8 cellular contexts compared by ENCODE assay signal in the genomic region with DNA sequence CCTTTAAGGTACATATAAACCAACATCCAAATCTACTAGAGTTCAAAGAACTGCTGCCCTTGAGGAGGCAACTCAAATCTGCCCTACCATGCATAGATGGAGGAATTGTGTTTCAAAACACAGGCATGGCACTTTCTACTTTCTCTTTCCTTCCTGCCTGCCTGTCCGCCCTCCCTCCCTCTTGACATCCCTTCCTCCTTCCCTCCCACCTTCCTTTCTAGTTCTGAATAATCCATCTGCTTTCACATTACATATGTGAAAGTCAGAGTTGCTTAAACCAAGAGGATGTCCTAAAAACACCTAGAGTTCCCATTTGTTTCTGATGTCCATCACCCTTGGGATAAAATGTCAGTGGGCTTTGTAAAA.
A peak's percentile ranks its signal among the peaks of the same experiment; 100 is the strongest.
DNase-seq lines count a peak whose midpoint lies in the region; ATAC-seq lines count a peak whose summit lies in the region.

No MANE protein-coding gene starts in this region.

- ATAC-seq in activated CD8-positive, alpha-beta memory T cell treated with anti-CD3 and anti-CD28 coated beads, Interleukin-2, amount 10 ng/mL, durations not matched to agents 7 days and 5 days = peak; percentile 63
- peak; percentile 71 for ATAC-seq in HG02938 (IDR thresholded peaks at IDR 0.05; ENCODE audit: unreplicated experiment)
- ATAC-seq in stimulated activated effector memory CD8-positive, alpha-beta T cell treated with anti-CD3 and anti-CD28 coated beads, Interleukin-12 subunit alpha, Interleukin-12 subunit beta, amount 100 ng/mL, for 72 hours = peak; percentile 42
- ATAC-seq in GM19035 (IDR thresholded peaks at IDR 0.05; ENCODE audit: unreplicated experiment) = no peak

- peak overlapping the region; percentile 61 for H3K27ac Mint-ChIP-seq in activated CD8-positive, alpha-beta memory T cell treated with anti-CD3 and anti-CD28 coated beads, Interleukin-2, amount 10 ng/mL, durations not matched to agents 7 days and 5 days
- H3K27ac Mint-ChIP-seq in activated naive CD8-positive, alpha-beta T cell treated with anti-CD3 and anti-CD28 coated beads for 36 hours = peak overlapping the region; percentile 85
- peak overlapping the region; percentile 76 for H3K27ac Mint-ChIP-seq in stimulated activated effector memory CD8-positive, alpha-beta T cell treated with anti-CD3 and anti-CD28 coated beads, Interleukin-12 subunit alpha, Interleukin-12 subunit beta, amount 100 ng/mL, for 72 hours

- peak; percentile 55 for DNase-seq in activated CD8-positive, alpha-beta memory T cell treated with anti-CD3 and anti-CD28 coated beads, Interleukin-2, amount 10 ng/mL, durations not matched to agents 7 days and 5 days
- no peak for DNase-seq in activated CD8-positive, alpha-beta memory T cell treated with anti-CD3 and anti-CD28 coated beads, Interleukin-2, amount 50 U/mL, for 48 hours
- peak; percentile 42 for DNase-seq in activated naive CD8-positive, alpha-beta T cell treated with anti-CD3 and anti-CD28 coated beads for 36 hours
- no peak for DNase-seq in stimulated activated effector memory CD8-positive, alpha-beta T cell treated with anti-CD3 and anti-CD28 coated beads, Interleukin-12 subunit alpha, Interleukin-12 subunit beta, amount 100 ng/mL, for 72 hours (ENCODE audit: low spot score in 2 of 2)
- no peak for DNase-seq in NCI-H1436 (lab: John Stamatoyannopoulos, UW)
- no peak for DNase-seq in DMS153 (lab: John Stamatoyannopoulos, UW)

- CTCF ChIA-PET in activated CD8-positive, alpha-beta memory T cell treated with anti-CD3 and anti-CD28 coated beads, Interleukin-2, amount 10 ng/mL, durations not matched to agents 7 days and 5 days (lab: Charles Lee) = no interaction called here

- H3K36me3 Mint-ChIP-seq in activated CD8-positive, alpha-beta memory T cell treated with anti-CD3 and anti-CD28 coated beads, Interleukin-2, amount 10 ng/mL, durations not matched to agents 7 days and 5 days = peaks cover 52% of the 10 kb centered on the region
- peaks cover 86% of the 10 kb centered on the region for H3K36me3 Mint-ChIP-seq in activated naive CD8-positive, alpha-beta T cell treated with anti-CD3 and anti-CD28 coated beads for 36 hours
- peaks cover 100% of the 10 kb centered on the region for H3K36me3 Mint-ChIP-seq in stimulated activated effector memory CD8-positive, alpha-beta T cell treated with anti-CD3 and anti-CD28 coated beads, Interleukin-12 subunit alpha, Interleukin-12 subunit beta, amount 100 ng/mL, for 72 hours

- no peak overlapping the region for H3K4me3 Mint-ChIP-seq in activated CD8-positive, alpha-beta memory T cell treated with anti-CD3 and anti-CD28 coated beads, Interleukin-2, amount 10 ng/mL, durations not matched to agents 7 days and 5 days
- H3K4me3 Mint-ChIP-seq in activated naive CD8-positive, alpha-beta T cell treated with anti-CD3 and anti-CD28 coated beads for 36 hours = peak overlapping the region; percentile 56
- H3K4me3 Mint-ChIP-seq in stimulated activated effector memory CD8-positive, alpha-beta T cell treated with anti-CD3 and anti-CD28 coated beads, Interleukin-12 subunit alpha, Interleukin-12 subunit beta, amount 100 ng/mL, for 72 hours = no peak overlapping the region

- no peaks in the 10 kb centered on the region for H3K27me3 Mint-ChIP-seq in activated CD8-positive, alpha-beta memory T cell treated with anti-CD3 and anti-CD28 coated beads, Interleukin-2, amount 10 ng/mL, durations not matched to agents 7 days and 5 days
- H3K27me3 Mint-ChIP-seq in activated naive CD8-positive, alpha-beta T cell treated with anti-CD3 and anti-CD28 coated beads for 36 hours = no peaks in the 10 kb centered on the region

- no peaks in the 10 kb centered on the region for H3K9me3 Mint-ChIP-seq in activated CD8-positive, alpha-beta memory T cell treated with anti-CD3 and anti-CD28 coated beads, Interleukin-2, amount 10 ng/mL, durations not matched to agents 7 days and 5 days (ENCODE audit: low read depth)
- H3K9me3 Mint-ChIP-seq in activated naive CD8-positive, alpha-beta T cell treated with anti-CD3 and anti-CD28 coated beads for 36 hours = no peaks in the 10 kb centered on the region
- H3K9me3 Mint-ChIP-seq in stimulated activated effector memory CD8-positive, alpha-beta T cell treated with anti-CD3 and anti-CD28 coated beads, Interleukin-12 subunit alpha, Interleukin-12 subunit beta, amount 100 ng/mL, for 72 hours = no peaks in the 10 kb centered on the region

- H3K4me1 Mint-ChIP-seq in activated CD8-positive, alpha-beta memory T cell treated with anti-CD3 and anti-CD28 coated beads, Interleukin-2, amount 10 ng/mL, durations not matched to agents 7 days and 5 days = peaks cover 58% of the 10 kb centered on the region
- peaks cover 80% of the 10 kb centered on the region for H3K4me1 Mint-ChIP-seq in activated naive CD8-positive, alpha-beta T cell treated with anti-CD3 and anti-CD28 coated beads for 36 hours
- peaks cover 67% of the 10 kb centered on the region for H3K4me1 Mint-ChIP-seq in stimulated activated effector memory CD8-positive, alpha-beta T cell treated with anti-CD3 and anti-CD28 coated beads, Interleukin-12 subunit alpha, Interleukin-12 subunit beta, amount 100 ng/mL, for 72 hours

Comparison
In these comparisons a context has a peak if more than half of its experiments do, and no peak if none do; other contexts are left out.
1. DNase-seq: peak in activated CD8-positive, alpha-beta memory T cell treated with anti-CD3 and anti-CD28 coated beads, Interleukin-2, amount 10 ng/mL, durations not matched to agents 7 days and 5 days (single experiment) and activated naive CD8-positive, alpha-beta T cell treated with anti-CD3 and anti-CD28 coated beads for 36 hours (single experiment); none in activated CD8-positive, alpha-beta memory T cell treated with anti-CD3 and anti-CD28 coated beads, Interleukin-2, amount 50 U/mL, for 48 hours (single experiment), stimulated activated effector memory CD8-positive, alpha-beta T cell treated with anti-CD3 and anti-CD28 coated beads, Interleukin-12 subunit alpha, Interleukin-12 subunit beta, amount 100 ng/mL, for 72 hours (0 of 2), NCI-H1436 (single experiment) and DMS153 (single experiment).
2. Peak in every context shown above with its lines, with median percentiles within 50 percentile points of each other: H3K27ac Mint-ChIP-seq.